ENCODE assay signal across 8 cellular contexts in genomic region chr2:234488913-234489451, GRCh38. TPM values are rescaled to one million over a fixed set of nuclear protein-coding genes. Genes with fewer than 3 reads are reported as not detected.
DNase-seq lines count a peak whose midpoint lies in the region; ATAC-seq and TF ChIP-seq lines count a peak whose summit lies in the region.

No MANE protein-coding gene starts in this region.

- H3F3A ChIP-seq in smooth muscle cell (ENCODE audit: low read depth), result peaks cover 7% of the 10 kb centered on the region

- H3K9me3 Mint-ChIP-seq in H9, result no peaks in the 10 kb centered on the region

- no peaks in the 10 kb centered on the region for H3K79me1 ChIP-seq in H9 (ENCODE audit: insufficient read depth, low read depth, low read length, poor library complexity, severe bottlenecking)

- TF ChIP-seq CTCF in smooth muscle cell (IDR thresholded peaks at IDR 0.05; ENCODE audit: borderline replicate concordance, insufficient read depth, poor library complexity, severe bottlenecking), result no peak
- no peak for TF ChIP-seq CTCF in H9 (conservative IDR thresholded peaks at IDR 0.05)

- H3K23ac ChIP-seq in H9 (ENCODE audit: insufficient read length, low read depth, low read length), result no peak overlapping the region

- no peak overlapping the region for H3K4me3 Mint-ChIP-seq in H9

- H3T11ph ChIP-seq in H9 (ENCODE audit: low read length), result no peak overlapping the region

- H2BK20ac ChIP-seq in H9 (ENCODE audit: low read depth, low read length, poor library complexity, severe bottlenecking), result no peak overlapping the region

- H2BK120ac ChIP-seq in H9 (ENCODE audit: low read depth, low read length, poor library complexity, severe bottlenecking), result no peak overlapping the region

- no peak overlapping the region for H4K91ac ChIP-seq in H9 (ENCODE audit: insufficient read length, low read depth, low read length)

- H3K4ac ChIP-seq in H9 (ENCODE audit: low read depth, low read length), result no peak overlapping the region

- H2AK5ac ChIP-seq in H9 (ENCODE audit: insufficient read length, low read length), result no peak overlapping the region

- H4K20me1 ChIP-seq in smooth muscle cell (ENCODE audit: low read depth) (peaks cover 19% of the 10 kb centered on the region), H9 (ENCODE audit: control insufficient read depth, insufficient read depth, insufficient read length) (no peaks in the 10 kb centered on the region)

- no peak overlapping the region for H3K27ac Mint-ChIP-seq in H9

- peaks cover 18 to 27% of the 10 kb centered on the region in 2 experiments for H3K4me1 Mint-ChIP-seq in H9

- H2BK12ac ChIP-seq in H9 (ENCODE audit: insufficient read length, low read depth, low read length), result no peak overlapping the region

- H2AFZ ChIP-seq in smooth muscle cell (ENCODE audit: low read depth) (no peak overlapping the region), H9 (ENCODE audit: low read length) (no peak overlapping the region)

- no peak overlapping the region for H4K5ac ChIP-seq in H9 (ENCODE audit: insufficient read length, low read depth, low read length)

- peak overlapping the region; percentile 16 for H3K4me2 ChIP-seq in smooth muscle cell
- no peak overlapping the region for H3K4me2 ChIP-seq in H9 (ENCODE audit: insufficient read depth, insufficient read length, low read length)

- H3K4me1 ChIP-seq in smooth muscle cell (ENCODE audit: low read depth) (peaks cover 28% of the 10 kb centered on the region), H9 (ENCODE audit: insufficient read depth, low read length) (no peaks in the 10 kb centered on the region)

- ATAC-seq in GM19043 (IDR thresholded peaks at IDR 0.05; ENCODE audit: low read depth, unreplicated experiment), result peak; percentile 77
- peak; percentile 77 for ATAC-seq in HG03196 (IDR thresholded peaks at IDR 0.05; ENCODE audit: unreplicated experiment)
- no peak for ATAC-seq in HG02970 (IDR thresholded peaks at IDR 0.05; ENCODE audit: low FRiP score, unreplicated experiment)

- DNase-seq in activated T-cell treated with anti-CD3 and anti-CD28 coated beads for 4 hours, result peak; percentile 50
- DNase-seq in smooth muscle cell (lab: John Stamatoyannopoulos, UW; ENCODE audit: unreplicated experiment), result no peak
- DNase-seq in AG08396 (ENCODE audit: low spot score), result no peak
- no peak for DNase-seq in dedifferentiated amniotic fluid mesenchymal stem cell (ENCODE audit: extremely low spot score)
- no peak for DNase-seq in H9

- no peaks in the 10 kb centered on the region for H3K36me3 ChIP-seq in smooth muscle cell (ENCODE audit: low read depth)

- no peak overlapping the region for H3K14ac ChIP-seq in H9 (ENCODE audit: insufficient read depth, low read length)

- no peak overlapping the region for H2BK5ac ChIP-seq in H9 (ENCODE audit: insufficient read length, low read length)

- WGBS in smooth muscle cell (ENCODE audit: low lambda C conversion rate), result 72% methylated on average over 8 of the region's 8 CpGs
- no CpG with 5 or more reads among the region's 8 CpGs for WGBS in H9 (ENCODE audit: extremely low coverage, insufficient read length, low lambda C conversion rate)

- H3K18ac ChIP-seq in H9 (ENCODE audit: insufficient read length, low read depth, low read length), result no peak overlapping the region

- no peak overlapping the region for H3K56ac ChIP-seq in H9 (ENCODE audit: insufficient read length, low read depth, low read length)

- H3K9ac ChIP-seq in smooth muscle cell (ENCODE audit: low read depth) (no peak overlapping the region), H9 (ENCODE audit: extremely low read depth, insufficient read length, low read length) (no peak overlapping the region)

- no peak overlapping the region for H4K8ac ChIP-seq in H9 (replicated peaks; ENCODE audit: insufficient read length, low read depth, low read length)

- no peaks in the 10 kb centered on the region for H3K27me3 ChIP-seq in smooth muscle cell (ENCODE audit: low read depth)
- H3K27me3 ChIP-seq in H9 (ENCODE audit: insufficient read depth, low read length), result no peaks in the 10 kb centered on the region

- H3K9me3 ChIP-seq in smooth muscle cell (replicated peaks; ENCODE audit: low read depth) (no peaks in the 10 kb centered on the region), H9 (ENCODE audit: control insufficient read depth, low read depth, low read length) (no peaks in the 10 kb centered on the region)

- H3K79me2 ChIP-seq in smooth muscle cell (ENCODE audit: low read depth) (peaks cover 17% of the 10 kb centered on the region), H9 (ENCODE audit: insufficient read depth, low read length) (no peaks in the 10 kb centered on the region)

- no peak overlapping the region for H2BK15ac ChIP-seq in H9 (ENCODE audit: low read depth, low read length)

- H3K4me3 ChIP-seq in smooth muscle cell, result no peak overlapping the region

- H3K27me3 Mint-ChIP-seq in H9 (ENCODE audit: low read depth), result peaks cover 8% of the 10 kb centered on the region

- H3K23me2 ChIP-seq in H9 (ENCODE audit: insufficient read length, low read depth, low read length, poor library complexity, severe bottlenecking), result no peaks in the 10 kb centered on the region

- H3K36me3 Mint-ChIP-seq in H9 (ENCODE audit: insufficient read depth in 1 of 3, low read depth in 3 of 3), result no peaks in the 10 kb centered on the region; a peak in 1 of 7 replicates

- no peak overlapping the region for H3K27ac ChIP-seq in smooth muscle cell (ENCODE audit: low read depth)
- no peak overlapping the region for H3K27ac ChIP-seq in H9 (ENCODE audit: insufficient read length, low read depth, low read length)

RNA-seq across cellular contexts. Expression of gene ARL4C, which starts 7.9 kb away (rescaled TPM):
- 8.0 and 9.1 TPM in 2 replicates for total RNA-seq in smooth muscle cell
- 9.5 and 18.3 TPM in 2 replicates for polyA plus RNA-seq in smooth muscle cell
- total RNA-seq in H9 (2021), result 11.2 and 12.0 TPM in 2 replicates
